Comparison of ENCODE assay signal across 8 cellular contexts in genomic region chr14:51860164-51860835, GRCh38. TPM values are rescaled to one million over a fixed set of nuclear protein-coding genes. Genes with fewer than 3 reads are reported as not detected.
DNase-seq lines count a peak whose midpoint lies in the region.

Gene GNG2, plus strand, starts transcription at chr14:51860612. Its CDS starts 90,067 bp downstream, at chr14:51950679.

- peak within 1 kb of the TSS; percentile 94 for H3K27ac Mint-ChIP-seq in activated naive CD4-positive, alpha-beta T cell treated with anti-CD3 and anti-CD28 coated beads for 36 hours

- H3K9me3 Mint-ChIP-seq in activated naive CD4-positive, alpha-beta T cell treated with anti-CD3 and anti-CD28 coated beads for 36 hours, result peaks cover 7% of the 10 kb centered on the region

- peaks cover 18% of the 10 kb centered on the region for H3K36me3 Mint-ChIP-seq in activated naive CD4-positive, alpha-beta T cell treated with anti-CD3 and anti-CD28 coated beads for 36 hours (ENCODE audit: low read depth)

- H3K4me3 Mint-ChIP-seq in activated naive CD4-positive, alpha-beta T cell treated with anti-CD3 and anti-CD28 coated beads for 36 hours, result peak within 1 kb of the TSS; percentile 96

- no peaks in the 10 kb centered on the region for H3K27me3 Mint-ChIP-seq in activated naive CD4-positive, alpha-beta T cell treated with anti-CD3 and anti-CD28 coated beads for 36 hours (ENCODE audit: low read depth)

- DNase-seq in EH (ENCODE audit: low read depth) (peak; percentile 83), GOT3 (lab: John Stamatoyannopoulos, UW) (peak; percentile 5), M059J (ENCODE audit: low read depth) (peak; percentile 83), SK-N-DZ (ENCODE audit: low spot score) (peak; percentile 69), globus pallidus (ENCODE audit: low spot score) (peak; percentile 61), occipital lobe (lab: John Stamatoyannopoulos, UW) (peak; percentile 71), superior temporal gyrus (ENCODE audit: extremely low spot score) (peak; percentile 73)
- DNase-seq in activated naive CD4-positive, alpha-beta T cell treated with anti-CD3 and anti-CD28 coated beads for 36 hours, result peak; percentile 91

- CTCF ChIA-PET in activated naive CD4-positive, alpha-beta T cell treated with anti-CD3 and anti-CD28 coated beads for 36 hours (lab: Charles Lee), result interaction anchor here (0.8 to 1.9 kb wide), 8 partner anchors 11 to 118 kb away, joined by 3 to 9 read pairs (median 6); no protein-coding TSS in a partner anchor

- intact Hi-C loops in activated naive CD4-positive, alpha-beta T cell treated with anti-CD3 and anti-CD28 coated beads for 36 hours (cut with micrococcal nuclease), result loop anchor here (1.0 to 10.0 kb wide), 10 partner anchors 13 to 1775 kb away; partner anchors contain the start of genes DDHD1, FRMD6 and TMX1

- peaks cover 51% of the 10 kb centered on the region for H3K4me1 Mint-ChIP-seq in activated naive CD4-positive, alpha-beta T cell treated with anti-CD3 and anti-CD28 coated beads for 36 hours (ENCODE audit: low read depth)

RNA-seq across cellular contexts. Expression of gene GNG2, which starts in this region (rescaled TPM):
- 13.9 and 14.7 TPM in 2 replicates for total RNA-seq in M059J (2014; rRNA removed; shearing (Covaris generic))
- 24.7 and 30.0 TPM in 2 replicates for polyA plus RNA-seq in SK-N-DZ (2014; cell fraction: cytosol; rRNA removed)
- 7.7 and 10.0 TPM in 2 replicates for polyA plus RNA-seq in SK-N-DZ (2014; cell fraction: nucleus; rRNA removed)
- total RNA-seq in activated naive CD4-positive, alpha-beta T cell treated with anti-CD3 and anti-CD28 coated beads for 36 hours, result 100 to 1,000 TPM; 176 to 181 TPM
- 317 TPM for total RNA-seq in occipital lobe

Comparison
In these comparisons a context has a peak if more than half of its experiments do, and no peak if none do; other contexts are left out.
1. Peak in every context shown above with its lines: DNase-seq.
2. RNA of gene GNG2 (total RNA-seq): 317 TPM in occipital lobe (single experiment) and 176 to 181 TPM in activated naive CD4-positive, alpha-beta T cell treated with anti-CD3 and anti-CD28 coated beads for 36 hours; 13.9 to 14.7 TPM in M059J; every median in the first group is over 10 times any median in the second.
3. DNase-seq: peak in every context shown above with its lines; median percentile 91 in activated naive CD4-positive, alpha-beta T cell treated with anti-CD3 and anti-CD28 coated beads for 36 hours; 83 in EH; 83 in M059J; 73 in superior temporal gyrus; 71 in occipital lobe; 69 in SK-N-DZ; 61 in globus pallidus; 5 in GOT3.